Comparison of ENCODE assay signal across 9 cellular contexts in the genomic region with DNA sequence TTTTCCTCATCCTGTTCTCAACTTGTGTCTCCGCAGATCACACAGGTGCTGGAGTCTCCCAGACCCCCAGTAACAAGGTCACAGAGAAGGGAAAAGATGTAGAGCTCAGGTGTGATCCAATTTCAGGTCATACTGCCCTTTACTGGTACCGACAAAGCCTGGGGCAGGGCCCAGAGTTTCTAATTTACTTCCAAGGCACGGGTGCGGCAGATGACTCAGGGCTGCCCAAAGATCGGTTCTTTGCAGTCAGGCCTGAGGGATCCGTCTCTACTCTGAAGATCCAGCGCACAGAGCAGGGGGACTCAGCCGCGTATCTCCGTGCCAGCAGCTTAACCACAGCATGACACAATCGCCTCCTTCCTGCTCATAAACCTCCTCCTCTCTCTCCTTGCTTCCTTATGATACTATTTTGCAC.
A peak's percentile ranks its signal among the peaks of the same experiment; 100 is the strongest.
DNase-seq lines count a peak whose midpoint lies in the region; ATAC-seq and TF ChIP-seq lines count a peak whose summit lies in the region.
"Had no signal": no experiment of that assay in that cellular context is flagged by ENCODE, and none has a peak within 500 bp of the region (broad histone marks: within the 10 kb centered on the region; RNA-seq: fewer than 3 reads in every experiment).

No MANE protein-coding gene starts in this region.

- H3K4me3 Mint-ChIP-seq in activated CD8-positive, alpha-beta memory T cell treated with anti-CD3 and anti-CD28 coated beads, Interleukin-2, amount 10 ng/mL, durations not matched to agents 7 days and 5 days, result peak overlapping the region; percentile 67

- peaks cover 32% of the 10 kb centered on the region for H3K4me1 Mint-ChIP-seq in activated CD8-positive, alpha-beta memory T cell treated with anti-CD3 and anti-CD28 coated beads, Interleukin-2, amount 10 ng/mL, durations not matched to agents 7 days and 5 days

- DNase-seq in ELR (ENCODE audit: low read depth), result peak; percentile 91
- DNase-seq in HS-27A (ENCODE audit: low read depth), result peak; percentile 50
- DNase-seq in activated CD8-positive, alpha-beta memory T cell treated with anti-CD3 and anti-CD28 coated beads, Interleukin-2, amount 10 ng/mL, durations not matched to agents 7 days and 5 days, result peak; percentile 64
- DNase-seq in lower lobe of right lung, result peak; percentile 52
- DNase-seq in colonic mucosa, result no peak
- no peak for DNase-seq in central memory CD4-positive, alpha-beta T cell

- no peaks in the 10 kb centered on the region for H3K36me3 ChIP-seq in lower lobe of right lung
- H3K36me3 ChIP-seq in colonic mucosa, result no peaks in the 10 kb centered on the region
- H3K36me3 ChIP-seq: upper lobe of left lung had no signal

- H3K4me3 ChIP-seq in lower lobe of right lung (no peak overlapping the region), colonic mucosa (no peak overlapping the region)
- H3K4me3 ChIP-seq: upper lobe of left lung had no signal

- intact Hi-C loops in lower lobe of right lung (cut with DNase I), result no loop called here
- intact Hi-C loops in colonic mucosa (cut with DNase I), result no loop called here

- no peaks in the 10 kb centered on the region for H3K27me3 ChIP-seq in lower lobe of right lung (ENCODE audit: low read depth)
- H3K27me3 ChIP-seq in colonic mucosa, result no peaks in the 10 kb centered on the region
- H3K27me3 ChIP-seq: upper lobe of left lung had no signal

- no peaks in the 10 kb centered on the region for H3K9me3 Mint-ChIP-seq in activated CD8-positive, alpha-beta memory T cell treated with anti-CD3 and anti-CD28 coated beads, Interleukin-2, amount 10 ng/mL, durations not matched to agents 7 days and 5 days (ENCODE audit: low read depth)

- H3K9ac ChIP-seq in colonic mucosa (ENCODE audit: low read depth in 2 of 2, low read length in 2 of 2), result no peak overlapping the region

- peak; percentile 74 for ATAC-seq in activated CD8-positive, alpha-beta memory T cell treated with anti-CD3 and anti-CD28 coated beads, Interleukin-2, amount 10 ng/mL, durations not matched to agents 7 days and 5 days
- ATAC-seq in lower lobe of right lung (peak; percentile 66 to 67), GM19452 (IDR thresholded peaks at IDR 0.05; ENCODE audit: unreplicated experiment) (no peak), HG03457 (IDR thresholded peaks at IDR 0.05; ENCODE audit: unreplicated experiment) (no peak)

- H3K9me3 ChIP-seq in lower lobe of right lung (no peaks in the 10 kb centered on the region), colonic mucosa (no peaks in the 10 kb centered on the region)
- H3K9me3 ChIP-seq: upper lobe of left lung had no signal

- CTCF ChIA-PET in activated CD8-positive, alpha-beta memory T cell treated with anti-CD3 and anti-CD28 coated beads, Interleukin-2, amount 10 ng/mL, durations not matched to agents 7 days and 5 days (lab: Charles Lee), result interaction anchor here (0.7 to 4.8 kb wide), 17 partner anchors 9 to 1033 kb away, joined by 3 to 31 read pairs (median 9); no protein-coding TSS in a partner anchor

- H3K36me3 Mint-ChIP-seq in activated CD8-positive, alpha-beta memory T cell treated with anti-CD3 and anti-CD28 coated beads, Interleukin-2, amount 10 ng/mL, durations not matched to agents 7 days and 5 days, result no peaks in the 10 kb centered on the region

- H3K27ac ChIP-seq in lower lobe of right lung (no peak overlapping the region), colonic mucosa (no peak overlapping the region)

- no peaks in the 10 kb centered on the region for H3K27me3 Mint-ChIP-seq in activated CD8-positive, alpha-beta memory T cell treated with anti-CD3 and anti-CD28 coated beads, Interleukin-2, amount 10 ng/mL, durations not matched to agents 7 days and 5 days

- peak overlapping the region; percentile 88 for H3K27ac Mint-ChIP-seq in activated CD8-positive, alpha-beta memory T cell treated with anti-CD3 and anti-CD28 coated beads, Interleukin-2, amount 10 ng/mL, durations not matched to agents 7 days and 5 days

- H3K4me1 ChIP-seq in lower lobe of right lung (peaks cover 7% of the 10 kb centered on the region), colonic mucosa (no peaks in the 10 kb centered on the region)

- TF ChIP-seq CTCF in lower lobe of right lung (IDR thresholded peaks at IDR 0.05), result no peak
- TF ChIP-seq CTCF in colonic mucosa (IDR thresholded peaks at IDR 0.05), result no peak

Comparison
In these comparisons a context has a peak if more than half of its experiments do, and no peak if none do; other contexts are left out.
1. DNase-seq: peak in ELR (single experiment), HS-27A (single experiment), activated CD8-positive, alpha-beta memory T cell treated with anti-CD3 and anti-CD28 coated beads, Interleukin-2, amount 10 ng/mL, durations not matched to agents 7 days and 5 days (single experiment) and lower lobe of right lung (single experiment); none in colonic mucosa (single experiment) and central memory CD4-positive, alpha-beta T cell (single experiment).
2. ATAC-seq: peak in activated CD8-positive, alpha-beta memory T cell treated with anti-CD3 and anti-CD28 coated beads, Interleukin-2, amount 10 ng/mL, durations not matched to agents 7 days and 5 days (single experiment) and lower lobe of right lung (2 of 2); none in GM19452 (single experiment) and HG03457 (single experiment).